Comparison of ENCODE assay signal across 8 cellular contexts in genomic region chr12:31238764-31239387, GRCh38.
A peak's percentile ranks its signal among the peaks of the same experiment; 100 is the strongest.
DNase-seq lines count a peak whose midpoint lies in the region; ATAC-seq and TF ChIP-seq lines count a peak whose summit lies in the region.

No MANE protein-coding gene starts in this region.

- ATAC-seq in GM19467 (IDR thresholded peaks at IDR 0.05; ENCODE audit: unreplicated experiment), result peak; percentile 92

- H3K36me3 ChIP-seq in NT2/D1 (ENCODE audit: insufficient read depth, insufficient read length, low read length) (no peaks in the 10 kb centered on the region), fibroblast of lung (ENCODE audit: control insufficient read depth, insufficient read depth, low read length) (no peaks in the 10 kb centered on the region)

- peak; percentile 76 for TF ChIP-seq CTCF in Calu3 (IDR thresholded peaks at IDR 0.05; ENCODE audit: unreplicated experiment)
- peak; percentile 47 for TF ChIP-seq CTCF in HL-60 (IDR thresholded peaks at IDR 0.05; ENCODE audit: insufficient read depth, low read length)
- peak; percentile 76 to 86 for TF ChIP-seq CTCF in fibroblast of lung (conservative IDR thresholded peaks at IDR 0.05 in 1 of 2, IDR thresholded peaks at IDR 0.05 in 1 of 2; ENCODE audit: low read depth in 1 of 2, low read length in 2 of 2)
- peak; percentile 89 for TF ChIP-seq CTCF in neural crest cell (conservative IDR thresholded peaks at IDR 0.05)

- peak; percentile 81 for DNase-seq in Calu3
- peak; percentile 4 to 60 for DNase-seq in HL-60 (ENCODE audit: low read depth in 1 of 2, low spot score in 1 of 2)
- peak; percentile 77 for DNase-seq in NT2/D1 (ENCODE audit: low read depth, low spot score)
- DNase-seq in activated T-cell treated with anti-CD3 and anti-CD28 coated beads for 1 hour (ENCODE audit: low read depth), result peak; percentile 29
- peak; percentile 61 to 62 for DNase-seq in fibroblast of lung (ENCODE audit: low read depth in 2 of 2)
- peak; percentile 73 for DNase-seq in neural crest cell (ENCODE audit: low read depth, low spot score)
- DNase-seq in stromal cell of bone marrow (ENCODE audit: low read depth), result peak; percentile 67

- H3K4me3 ChIP-seq in HL-60 (replicated peaks; ENCODE audit: insufficient read depth, low read length), result no peak overlapping the region
- H3K4me3 ChIP-seq in NT2/D1 (ENCODE audit: insufficient read length, low read depth), result no peak overlapping the region
- peak overlapping the region in 2 of 4 experiments; percentile 18 to 22 for H3K4me3 ChIP-seq in fibroblast of lung (replicated peaks in 1 of 4; ENCODE audit: control extremely low read depth in 1 of 4, insufficient read depth in 1 of 4, low read depth in 3 of 4, low read length in 4 of 4)

- H3K27me3 ChIP-seq in HL-60 (ENCODE audit: insufficient read depth, poor library complexity, severe bottlenecking), result no peaks in the 10 kb centered on the region
- peaks cover 15% of the 10 kb centered on the region for H3K27me3 ChIP-seq in NT2/D1 (ENCODE audit: insufficient read depth, insufficient read length)
- H3K27me3 ChIP-seq in fibroblast of lung (ENCODE audit: control insufficient read depth, insufficient read depth, low read length), result peaks cover 8% of the 10 kb centered on the region

- H3K79me2 ChIP-seq in fibroblast of lung (ENCODE audit: control insufficient read depth, insufficient read depth, low read length), result no peaks in the 10 kb centered on the region

- H3K27ac ChIP-seq in HL-60 (replicated peaks) (no peak overlapping the region), fibroblast of lung (ENCODE audit: insufficient read depth, low read length) (no peak overlapping the region)

- peaks cover 29% of the 10 kb centered on the region for H3K27me3 Mint-ChIP-seq in Calu3 (ENCODE audit: unreplicated experiment)
- H3K27me3 Mint-ChIP-seq in neural crest cell (ENCODE audit: low read depth), result peaks cover 31% of the 10 kb centered on the region

- peaks cover 12% of the 10 kb centered on the region for H3K4me1 ChIP-seq in NT2/D1 (ENCODE audit: insufficient read depth, insufficient read length)
- H3K4me1 ChIP-seq in fibroblast of lung (ENCODE audit: control insufficient read depth, extremely low read depth, insufficient read depth, low read length), result no peaks in the 10 kb centered on the region

- peak overlapping the region; percentile 23 for H3K4me3 Mint-ChIP-seq in Calu3 (ENCODE audit: low read depth, unreplicated experiment)
- H3K4me3 Mint-ChIP-seq in neural crest cell, result no peak overlapping the region

- CTCF ChIA-PET in Calu3 (lab: Charles Lee), result no interaction called here

- H3K36me3 Mint-ChIP-seq in Calu3 (ENCODE audit: insufficient read depth, unreplicated experiment), result peaks cover 4% of the 10 kb centered on the region
- H3K36me3 Mint-ChIP-seq in neural crest cell (ENCODE audit: low read depth), result no peaks in the 10 kb centered on the region

- H3K9me3 Mint-ChIP-seq in Calu3 (ENCODE audit: low read depth, unreplicated experiment) (no peaks in the 10 kb centered on the region), neural crest cell (no peaks in the 10 kb centered on the region)

- H3K4me1 Mint-ChIP-seq in Calu3 (ENCODE audit: low read depth, unreplicated experiment), result peaks cover 28% of the 10 kb centered on the region
- peaks cover 20% of the 10 kb centered on the region for H3K4me1 Mint-ChIP-seq in neural crest cell

- H3K4me2 ChIP-seq in fibroblast of lung (ENCODE audit: extremely low read depth, insufficient read depth, low read length), result peak overlapping the region; percentile 51

- H3K9me3 ChIP-seq in NT2/D1 (ENCODE audit: insufficient read depth, low read length) (no peaks in the 10 kb centered on the region), fibroblast of lung (ENCODE audit: control insufficient read depth, insufficient read depth, low read depth, low read length) (no peaks in the 10 kb centered on the region)

- BruUV-seq in Calu3 (replicated peaks; lab: Mats Ljungman, UMichigan), result no TSS peak

- no peak overlapping the region for H3K27ac Mint-ChIP-seq in Calu3 (ENCODE audit: unreplicated experiment)
- no peak overlapping the region for H3K27ac Mint-ChIP-seq in neural crest cell (ENCODE audit: unreplicated experiment)

- no peaks in the 10 kb centered on the region for H4K20me1 ChIP-seq in fibroblast of lung (ENCODE audit: control insufficient read depth, extremely low read depth, insufficient read depth, low read length)

- H3K9ac ChIP-seq in NT2/D1 (ENCODE audit: insufficient read length, low read depth), result no peak overlapping the region
- H3K9ac ChIP-seq in fibroblast of lung (ENCODE audit: insufficient read depth, low read length), result no peak overlapping the region

- no peak overlapping the region for H2AFZ ChIP-seq in fibroblast of lung (ENCODE audit: low read length)

- intact Hi-C loops in Calu3 (cut with micrococcal nuclease; ENCODE audit: unreplicated experiment), result loop anchor here (2.0 kb wide), 2 partner anchors 122 to 392 kb away; no protein-coding TSS in a partner anchor

Comparison
In these comparisons a context has a peak if more than half of its experiments do, and no peak if none do; other contexts are left out.
1. DNase-seq: peak in every context shown above with its lines; median percentile 81 in Calu3; 77 in NT2/D1; 73 in neural crest cell; 67 in stromal cell of bone marrow; 62 in fibroblast of lung; 32 in HL-60; 29 in activated T-cell treated with anti-CD3 and anti-CD28 coated beads for 1 hour.